In genomic region chr10:34254596-34254995, GRCh38 we compare ENCODE assay signal across 8 cellular contexts.
DNase-seq lines count a peak whose midpoint lies in the region; ATAC-seq, FAIRE-seq and TF ChIP-seq lines count a peak whose summit lies in the region.

No MANE protein-coding gene starts in this region.

- no peak overlapping the region for H3K27ac ChIP-seq in K562 (ENCODE audit: extremely low read depth, low read depth, low read length)

- H3K79me2 ChIP-seq in K562 (ENCODE audit: control insufficient read depth, insufficient read depth, low read length) = no peaks in the 10 kb centered on the region

- H3K4me1 Mint-ChIP-seq in stimulated activated naive CD8-positive, alpha-beta T cell treated with anti-CD3 and anti-CD28 coated beads, Interleukin-15, amount 100 ng/mL, for 72 hours = peaks cover 20% of the 10 kb centered on the region

- no peak for DNase-seq in left ventricle myocardium superior
- no peak for DNase-seq in Right ventricle myocardium inferior (ENCODE audit: missing footprints)
- peak; percentile 39 for DNase-seq in HTR-8/SVneo (ENCODE audit: insufficient read length, low spot score)
- no peak for DNase-seq in K562 (ENCODE audit: extremely low read depth in 1 of 4, low spot score in 3 of 4)
- peak; percentile 23 to 62 for DNase-seq in stimulated activated naive CD8-positive, alpha-beta T cell treated with anti-CD3 and anti-CD28 coated beads, Interleukin-15, amount 100 ng/mL, for 72 hours
- DNase-seq in NCI-H2227 treated with DMSO at 0.1 percent for 48 hours (lab: John Stamatoyannopoulos, UW) = no peak

- ATAC-seq in left ventricle myocardium superior (peak; percentile 35), Right ventricle myocardium inferior (no peak), K562 (no peak), GM21825 (IDR thresholded peaks at IDR 0.05; ENCODE audit: unreplicated experiment) (no peak), HG02973 (IDR thresholded peaks at IDR 0.05; ENCODE audit: unreplicated experiment) (no peak)
- peak; percentile 96 for ATAC-seq in stimulated activated naive CD8-positive, alpha-beta T cell treated with anti-CD3 and anti-CD28 coated beads, Interleukin-15, amount 100 ng/mL, for 72 hours

- POLR2A ChIA-PET in K562 (lab: Yijun Ruan, JAX) = interaction anchor here (0.6 kb wide), 1 partner anchor 703 kb away, joined by 3 read pairs; no protein-coding TSS in a partner anchor

- H3K27ac Mint-ChIP-seq in stimulated activated naive CD8-positive, alpha-beta T cell treated with anti-CD3 and anti-CD28 coated beads, Interleukin-15, amount 100 ng/mL, for 72 hours = peak overlapping the region in 1 of 2 donors; percentile 65

- H3K4me2 ChIP-seq in K562 (ENCODE audit: insufficient read depth, low read length) = no peak overlapping the region

- H3K9me3 ChIP-seq in K562 (replicated peaks; ENCODE audit: control insufficient read depth, insufficient read depth, low read depth, low read length) = no peaks in the 10 kb centered on the region

- H3K4me3 ChIP-seq in K562 = no peak overlapping the region

- FAIRE-seq in HTR-8/SVneo (lab: Jason Lieb, UNC) (peak; percentile 90), K562 (lab: Jason Lieb, UNC) (no peak)

- H3K9ac ChIP-seq in K562 (ENCODE audit: insufficient read depth in 1 of 2, low read depth in 2 of 2, low read length in 2 of 2) = no peak overlapping the region

- no peaks in the 10 kb centered on the region for H3K9me3 Mint-ChIP-seq in stimulated activated naive CD8-positive, alpha-beta T cell treated with anti-CD3 and anti-CD28 coated beads, Interleukin-15, amount 100 ng/mL, for 72 hours

- no peak for TF ChIP-seq RAD21 in K562 (CRISPR knock-in tag; conservative IDR thresholded peaks at IDR 0.05 in 1 of 2, IDR thresholded peaks at IDR 0.05 in 1 of 2)

- no peaks in the 10 kb centered on the region for H3K4me1 ChIP-seq in K562 (replicated peaks in 1 of 2; ENCODE audit: control insufficient read depth in 2 of 2, insufficient read depth in 2 of 2, low read length in 2 of 2)

- TF ChIP-seq CTCF in K562 (IDR thresholded peaks at IDR 0.05 in 2 of 3, conservative IDR thresholded peaks at IDR 0.05 in 1 of 3; ENCODE audit: insufficient read depth in 2 of 3, low read depth in 1 of 3, low read length in 3 of 3) = no peak

- TF ChIP-seq EP300 in K562 (IDR thresholded peaks at IDR 0.05; ENCODE audit: low read length) = no peak

- BruUV-seq in K562 (replicated peaks; lab: Mats Ljungman, UMichigan) = no TSS peak

- intact Hi-C loops in left ventricle myocardium superior (cut with micrococcal nuclease) = no loop called here
- intact Hi-C loops in Right ventricle myocardium inferior (cut with DNase I) = no loop called here
- intact Hi-C loops in K562 (cut with micrococcal nuclease) = no loop called here

- CTCF ChIA-PET in K562 (lab: Yijun Ruan, JAX; ENCODE audit: low intra/inter-chr PET ratio) = no interaction called here

- no peaks in the 10 kb centered on the region for H3K36me3 ChIP-seq in K562 (ENCODE audit: control insufficient read depth, insufficient read depth, low read length)

- H3K9me1 ChIP-seq in K562 (ENCODE audit: control insufficient read depth, insufficient read depth, low read length) = no peaks in the 10 kb centered on the region

- no peak overlapping the region for H2AFZ ChIP-seq in K562 (ENCODE audit: low read depth, low read length)

- TF ChIP-seq POLR2A in K562 (conservative IDR thresholded peaks at IDR 0.05) = no peak

- no peak overlapping the region for H3K4me3 Mint-ChIP-seq in stimulated activated naive CD8-positive, alpha-beta T cell treated with anti-CD3 and anti-CD28 coated beads, Interleukin-15, amount 100 ng/mL, for 72 hours

- peaks cover 7% of the 10 kb centered on the region for H3K27me3 Mint-ChIP-seq in stimulated activated naive CD8-positive, alpha-beta T cell treated with anti-CD3 and anti-CD28 coated beads, Interleukin-15, amount 100 ng/mL, for 72 hours

- no peaks in the 10 kb centered on the region for H3K27me3 ChIP-seq in K562 (ENCODE audit: control insufficient read depth in 2 of 2, insufficient read depth in 2 of 2, low read length in 2 of 2)

- H4K20me1 ChIP-seq in K562 (replicated peaks; ENCODE audit: control insufficient read depth, insufficient read depth, low read length) = no peaks in the 10 kb centered on the region

- in situ Hi-C loops in K562 (cut with MboI) = no loop called here

TF ChIP-seq in K562, 482 proteins besides CTCF, POLR2A, EP300 and RAD21:
- TF ChIP-seq TCF3 (CRISPR knock-in tag; IDR thresholded peaks at IDR 0.05) (peak; percentile 33), PTRF (tag; IDR thresholded peaks at IDR 0.05) (no peak), MEIS2 (IDR thresholded peaks at IDR 0.05; ENCODE audit: partially characterized antibody) (peak; percentile 34)

Comparison
In these comparisons a context has a peak if more than half of its experiments do, and no peak if none do; other contexts are left out.
1. ATAC-seq: peak in left ventricle myocardium superior (single experiment) and stimulated activated naive CD8-positive, alpha-beta T cell treated with anti-CD3 and anti-CD28 coated beads, Interleukin-15, amount 100 ng/mL, for 72 hours (single experiment); none in Right ventricle myocardium inferior (single experiment), K562 (single experiment), GM21825 (single experiment) and HG02973 (single experiment).
2. DNase-seq: peak in HTR-8/SVneo (single experiment) and stimulated activated naive CD8-positive, alpha-beta T cell treated with anti-CD3 and anti-CD28 coated beads, Interleukin-15, amount 100 ng/mL, for 72 hours (2 of 2); none in left ventricle myocardium superior (single experiment), Right ventricle myocardium inferior (single experiment), K562 (0 of 4) and NCI-H2227 treated with DMSO at 0.1 percent for 48 hours (single experiment).